ENCODE assay signal across 26 cellular contexts in the genomic region with DNA sequence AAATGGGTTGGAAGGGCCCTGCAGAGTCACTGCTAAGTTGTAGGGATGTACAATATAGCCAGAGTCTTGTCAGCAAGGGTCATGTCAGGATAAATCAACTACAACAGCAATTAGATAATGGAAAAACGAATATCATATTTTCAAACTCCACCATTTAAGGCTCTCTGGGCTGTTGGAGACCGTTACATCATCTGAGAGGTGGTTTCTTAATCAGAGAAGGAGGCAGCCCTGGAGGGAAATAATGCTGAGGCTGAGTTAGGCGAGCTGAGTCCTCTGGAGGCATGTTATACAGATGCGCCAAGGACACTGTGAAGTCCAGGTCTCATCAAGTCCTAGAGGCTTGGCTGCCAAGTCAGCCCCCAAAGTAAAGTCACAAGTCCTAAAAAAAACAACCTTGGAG.
"Had no signal": no experiment of that assay in that cellular context is flagged by ENCODE, and none has a peak within 500 bp of the region (broad histone marks: within the 10 kb centered on the region; RNA-seq: fewer than 3 reads in every experiment).

No MANE protein-coding gene starts in this region.

- H3K4me1 Mint-ChIP-seq: immature natural killer cell; nephron; stimulated activated naive B cell treated with anti-CD40 and anti-IgM and Interleukin-4, amounts not matched to agents 10 μg/mL and 1 μg/mL and 100 μg/mL, for 72 hours had no signal

- H3K4me1 ChIP-seq: left lung, lower lobe of right lung, prostate gland, suprapubic skin, tibial nerve, upper lobe of left lung had no signal

- H3K27ac ChIP-seq: left lung, lower lobe of right lung, neutrophil, ovary, prostate gland, skin epidermis, suprapubic skin, tibial nerve, upper lobe of left lung had no signal

- H3K9me3 ChIP-seq: left lung, lower lobe of right lung, neutrophil, ovary, prostate gland, suprapubic skin, tibial nerve, upper lobe of left lung had no signal

- H3K4me3 ChIP-seq: left lung, lower lobe of right lung, ovary, prostate gland, skin epidermis, suprapubic skin, tibial nerve, upper lobe of left lung had no signal

- ATAC-seq: left lung; lower lobe of right lung; naive thymus-derived CD8-positive, alpha-beta T cell; right cardiac atrium; sciatic nerve; stimulated activated naive B cell treated with anti-CD40 and anti-IgM and Interleukin-4, amounts not matched to agents 10 μg/mL and 1 μg/mL and 100 μg/mL, for 72 hours had no signal

- H3K36me3 ChIP-seq: left lung, lower lobe of right lung, neutrophil, ovary, prostate gland, suprapubic skin, tibial nerve, upper lobe of left lung had no signal

- H3K27me3 ChIP-seq: left lung, neutrophil, ovary, suprapubic skin, tibial nerve, upper lobe of left lung had no signal

- H3K27ac Mint-ChIP-seq: immature natural killer cell; naive thymus-derived CD8-positive, alpha-beta T cell; nephron; stimulated activated naive B cell treated with anti-CD40 and anti-IgM and Interleukin-4, amounts not matched to agents 10 μg/mL and 1 μg/mL and 100 μg/mL, for 72 hours; stimulated activated naive CD8-positive, alpha-beta T cell treated with anti-CD3 and anti-CD28 coated beads, Interleukin-15, Interleukin-2, amounts not matched to agents 100 ng/mL and 50 ng/mL, for 24 hours had no signal

- DNase-seq: immature natural killer cell; kidney; left colon; left lung; lower lobe of right lung; mammary epithelial cell; mesenchymal stem cell; naive thymus-derived CD8-positive, alpha-beta T cell; ovary; retina; right cardiac atrium; stimulated activated CD4-positive, alpha-beta T cell treated with anti-CD3 and anti-CD28 coated beads, Interleukin-12 subunit alpha, Interleukin-12 subunit beta, amount 100 ng/mL, for 4 hours; stimulated activated CD4-positive, alpha-beta T cell treated with anti-CD3 and anti-CD28 coated beads, Interleukin-15, amount 100 ng/mL, for 24 hours; stimulated activated CD4-positive, alpha-beta T cell treated with anti-CD3 and anti-CD28 coated beads, Interleukin-2, amount 100 ng/mL, for 24 hours; stimulated activated CD4-positive, alpha-beta T cell treated with anti-CD3 and anti-CD28 coated beads, Interleukin-4, amount 100 ng/mL, for 1 hour; stimulated activated naive B cell treated with anti-CD40 and anti-IgM and Interleukin-4, amounts not matched to agents 10 μg/mL and 1 μg/mL and 100 μg/mL, for 72 hours; upper lobe of left lung had no signal

- H3K36me3 Mint-ChIP-seq: stimulated activated naive B cell treated with anti-CD40 and anti-IgM and Interleukin-4, amounts not matched to agents 10 μg/mL and 1 μg/mL and 100 μg/mL, for 72 hours had no signal

- H3K4me3 Mint-ChIP-seq: immature natural killer cell; naive thymus-derived CD8-positive, alpha-beta T cell; nephron; neural crest cell; stimulated activated naive B cell treated with anti-CD40 and anti-IgM and Interleukin-4, amounts not matched to agents 10 μg/mL and 1 μg/mL and 100 μg/mL, for 72 hours; stimulated activated naive CD8-positive, alpha-beta T cell treated with anti-CD3 and anti-CD28 coated beads, Interleukin-15, Interleukin-2, amounts not matched to agents 100 ng/mL and 50 ng/mL, for 24 hours had no signal

- H3K9me3 Mint-ChIP-seq: immature natural killer cell; naive thymus-derived CD8-positive, alpha-beta T cell; nephron; neural crest cell; stimulated activated naive B cell treated with anti-CD40 and anti-IgM and Interleukin-4, amounts not matched to agents 10 μg/mL and 1 μg/mL and 100 μg/mL, for 72 hours; stimulated activated naive CD8-positive, alpha-beta T cell treated with anti-CD3 and anti-CD28 coated beads, Interleukin-15, Interleukin-2, amounts not matched to agents 100 ng/mL and 50 ng/mL, for 24 hours had no signal
